9 cellular contexts compared by ENCODE assay signal in genomic region chr3:113441051-113441770, GRCh38. TPM values are rescaled to one million over a fixed set of nuclear protein-coding genes. Genes with fewer than 3 reads are reported as not detected.
DNase-seq lines count a peak whose midpoint lies in the region; ATAC-seq and TF ChIP-seq lines count a peak whose summit lies in the region.
"Had no signal": no experiment of that assay in that cellular context is flagged by ENCODE, and none has a peak within 500 bp of the region (broad histone marks: within the 10 kb centered on the region; RNA-seq: fewer than 3 reads in every experiment).

CFAP44 (minus strand) TSS chr3:113441493; CDS start chr3:113433664, 7,829 bp downstream.

- peak; percentile 26 to 66 for DNase-seq in breast epithelium (ENCODE audit: low spot score in 2 of 2)
- DNase-seq in MCF 10A (ENCODE audit: unreplicated experiment): no peak
- DNase-seq in activated naive CD4-positive, alpha-beta T cell treated with anti-CD3 and anti-CD28 coated beads, Interleukin-2, amount 50 U/mL, for 72 hours (ENCODE audit: low spot score in 2 of 2): peak; percentile 54 to 61
- peak; percentile 85 for DNase-seq in Right ventricle myocardium superior
- DNase-seq in omental fat pad (ENCODE audit: low spot score): peak; percentile 33
- DNase-seq in substantia nigra (lab: John Stamatoyannopoulos, UW): peak in 48 of 49 donors; percentile 3 to 84 (median 58)
- no peak for DNase-seq in SHP77 treated with DMSO at 0.1 percent for 48 hours (lab: John Stamatoyannopoulos, UW)

- no peaks in the 10 kb centered on the region for H3K4me1 ChIP-seq in breast epithelium

- H3K27me3 ChIP-seq in breast epithelium: no peaks in the 10 kb centered on the region

- TF ChIP-seq POLR2A in breast epithelium (IDR thresholded peaks at IDR 0.05): no peak

- H3K27me3 Mint-ChIP-seq in MCF 10A (ENCODE audit: insufficient read depth, unreplicated experiment): no peaks in the 10 kb centered on the region

- intact Hi-C loops in breast epithelium (cut with DNase I; ENCODE audit: low total_unique reads): no loop called here
- intact Hi-C loops in MCF 10A (cut with micrococcal nuclease): no loop called here
- intact Hi-C loops in Right ventricle myocardium superior (cut with DNase I): no loop called here

- no peak within 1 kb of the TSS for H3K27ac Mint-ChIP-seq in MCF 10A (ENCODE audit: low read depth, unreplicated experiment)
- peak within 1 kb of the TSS in 1 of 2 donors; percentile 46 for H3K27ac Mint-ChIP-seq in activated naive CD4-positive, alpha-beta T cell treated with anti-CD3 and anti-CD28 coated beads, Interleukin-2, amount 50 U/mL, for 72 hours

- H3K36me3 ChIP-seq in breast epithelium: no peaks in the 10 kb centered on the region

- CTCF ChIA-PET in MCF 10A (lab: Yijun Ruan, JAX): no interaction called here

- POLR2A ChIA-PET in MCF 10A (lab: Yijun Ruan, JAX): no interaction called here

- TF ChIP-seq CTCF in breast epithelium (IDR thresholded peaks at IDR 0.05): no peak
- no peak for TF ChIP-seq CTCF in MCF 10A (IDR thresholded peaks at IDR 0.05; ENCODE audit: unreplicated experiment)
- TF ChIP-seq CTCF in omental fat pad (IDR thresholded peaks at IDR 0.05): no peak

- no peaks in the 10 kb centered on the region for H3K9me3 ChIP-seq in breast epithelium

- H3K27ac ChIP-seq in breast epithelium: no peak within 1 kb of the TSS
- H3K27ac ChIP-seq in substantia nigra (ENCODE audit: low read depth, low read length, poor library complexity, severe bottlenecking): no peak within 1 kb of the TSS
- H3K27ac ChIP-seq: SK-N-MC had no signal

- peak within 1 kb of the TSS; percentile 29 to 49 (median 45) for H3K4me3 ChIP-seq in breast epithelium
- H3K4me3 ChIP-seq: SK-N-MC had no signal

- no peaks in the 10 kb centered on the region for H3K9me3 Mint-ChIP-seq in MCF 10A (ENCODE audit: unreplicated experiment)
- no peaks in the 10 kb centered on the region for H3K9me3 Mint-ChIP-seq in activated naive CD4-positive, alpha-beta T cell treated with anti-CD3 and anti-CD28 coated beads, Interleukin-2, amount 50 U/mL, for 72 hours

- no peak within 1 kb of the TSS for H3K4me3 Mint-ChIP-seq in MCF 10A (ENCODE audit: unreplicated experiment)

- H3K4me1 Mint-ChIP-seq in MCF 10A (ENCODE audit: insufficient read depth, unreplicated experiment): no peaks in the 10 kb centered on the region

- peak; percentile 63 to 81 for ATAC-seq in activated naive CD4-positive, alpha-beta T cell treated with anti-CD3 and anti-CD28 coated beads, Interleukin-2, amount 50 U/mL, for 72 hours
- peak; percentile 98 for ATAC-seq in Right ventricle myocardium superior (ENCODE audit: poor library complexity)
- ATAC-seq in omental fat pad (ENCODE audit: low FRiP score): peak; percentile 83
- no peak for ATAC-seq in HG03520 (IDR thresholded peaks at IDR 0.05; ENCODE audit: unreplicated experiment)

- H3K36me3 Mint-ChIP-seq in MCF 10A (ENCODE audit: insufficient read depth, unreplicated experiment): peaks cover 26% of the 10 kb centered on the region
- H3K36me3 Mint-ChIP-seq in activated naive CD4-positive, alpha-beta T cell treated with anti-CD3 and anti-CD28 coated beads, Interleukin-2, amount 50 U/mL, for 72 hours: peaks cover under 1% of the 10 kb centered on the region in 2 donors

- BruUV-seq in MCF 10A (replicated peaks; lab: Mats Ljungman, UMichigan): no TSS peak

RNA-seq across cellular contexts. Expression of gene CFAP44, which starts in this region (rescaled TPM):
- total RNA-seq in breast epithelium (10 to 100 TPM in 2 of 3 donors, 1 to 10 TPM in 1; 6.6 to 28.4 (median 23.6) TPM), MCF 10A (2022) (4.0 and 6.7 TPM in 2 replicates), Right ventricle myocardium superior (3.2 TPM), omental fat pad (1 to 10 TPM; 1.6 to 8.4 (median 3.8) TPM)
- 10 to 100 TPM in 1 of 2 donors, under 1 TPM in 1; 0.71 to 10.2 TPM for total RNA-seq in activated naive CD4-positive, alpha-beta T cell treated with anti-CD3 and anti-CD28 coated beads, Interleukin-2, amount 50 U/mL, for 72 hours

Comparison
In these comparisons a context has a peak if more than half of its experiments do, and no peak if none do; other contexts are left out.
1. DNase-seq: peak in breast epithelium (2 of 2), activated naive CD4-positive, alpha-beta T cell treated with anti-CD3 and anti-CD28 coated beads, Interleukin-2, amount 50 U/mL, for 72 hours (2 of 2), Right ventricle myocardium superior (single experiment), omental fat pad (single experiment) and substantia nigra (48 of 49); none in MCF 10A (single experiment) and SHP77 treated with DMSO at 0.1 percent for 48 hours (single experiment).